ENCODE assay signal across 9 cellular contexts in genomic region chr1:156130578-156130942, GRCh38. TPM values are rescaled to one million over a fixed set of nuclear protein-coding genes. Genes with fewer than 3 reads are reported as not detected.
DNase-seq lines count a peak whose midpoint lies in the region; ATAC-seq, FAIRE-seq and TF ChIP-seq lines count a peak whose summit lies in the region.
"Had no signal": no experiment of that assay in that cellular context is flagged by ENCODE, and none has a peak within 500 bp of the region (broad histone marks: within the 10 kb centered on the region; RNA-seq: fewer than 3 reads in every experiment).

No MANE protein-coding gene starts in this region.

- no peaks in the 10 kb centered on the region for H3K9me1 ChIP-seq in keratinocyte (ENCODE audit: control insufficient read depth, extremely low read depth, insufficient read depth, low read length)

- no peaks in the 10 kb centered on the region for H3K27me3 ChIP-seq in keratinocyte (ENCODE audit: control insufficient read depth, extremely low read depth, insufficient read depth, low read length)
- H3K27me3 ChIP-seq in gastrocnemius medialis, result no peaks in the 10 kb centered on the region

- peaks cover 95% of the 10 kb centered on the region for H3K36me3 Mint-ChIP-seq in activated T-helper 17 cell treated with anti-CD3 and anti-CD28 coated beads, Interleukin-2, amount 50 U/mL, for 72 hours (ENCODE audit: low read depth)

- no peaks in the 10 kb centered on the region for H3K27me3 Mint-ChIP-seq in activated T-helper 17 cell treated with anti-CD3 and anti-CD28 coated beads, Interleukin-2, amount 50 U/mL, for 72 hours

- no peaks in the 10 kb centered on the region for H3K9me3 Mint-ChIP-seq in activated T-helper 17 cell treated with anti-CD3 and anti-CD28 coated beads, Interleukin-2, amount 50 U/mL, for 72 hours
- H3K9me3 Mint-ChIP-seq: activated B cell treated with CpG ODN at 0.5 μM for 24 hours had no signal

- H3K27ac ChIP-seq in C4-2B (no peak overlapping the region), angular gyrus (ENCODE audit: low read depth, low read length) (peak overlapping the region; percentile 71), keratinocyte (ENCODE audit: control insufficient read depth, insufficient read depth, low read length) (peak overlapping the region; percentile 97), gastrocnemius medialis (peak overlapping the region; percentile 98 to 99 (median 98))

- TF ChIP-seq POLR2A in gastrocnemius medialis (IDR thresholded peaks at IDR 0.05), result no peak

- no peak overlapping the region for H3K4me3 ChIP-seq in keratinocyte (ENCODE audit: control insufficient read depth in 2 of 3, extremely low read depth in 1 of 3, insufficient read depth in 2 of 3, low read depth in 1 of 3, low read length in 3 of 3)
- no peak overlapping the region for H3K4me3 ChIP-seq in gastrocnemius medialis

- H3K79me2 ChIP-seq in keratinocyte (ENCODE audit: control insufficient read depth, insufficient read depth, low read length), result peaks cover 67% of the 10 kb centered on the region

- intact Hi-C loops in gastrocnemius medialis (cut with DNase I; ENCODE audit: low total_unique reads), result loop anchor here (1.0 kb wide), 1 partner anchor 34 kb away; no protein-coding TSS in a partner anchor

- H3K4me1 Mint-ChIP-seq in activated T-helper 17 cell treated with anti-CD3 and anti-CD28 coated beads, Interleukin-2, amount 50 U/mL, for 72 hours, result peaks cover 28% of the 10 kb centered on the region

- H3K36me3 ChIP-seq in keratinocyte (ENCODE audit: control insufficient read depth in 2 of 2, extremely low read depth in 1 of 2, insufficient read depth in 2 of 2, low read length in 2 of 2), result peaks cover 34 to 47% of the 10 kb centered on the region in 2 experiments
- H3K36me3 ChIP-seq in gastrocnemius medialis, result peaks cover 0 to 52% of the 10 kb centered on the region in 2 donors

- H3K4me1 ChIP-seq in keratinocyte (ENCODE audit: control insufficient read depth, extremely low read depth, insufficient read depth, low read length) (peaks cover 51% of the 10 kb centered on the region), gastrocnemius medialis (peaks cover 47 to 53% of the 10 kb centered on the region in 2 donors)

- in situ Hi-C loops in gastrocnemius medialis (cut with MboI; ENCODE audit: low sequenced_read_pairs in 4 of 4), result loop anchor here (5.0 kb wide), 2 partner anchors 33 to 38 kb away; no protein-coding TSS in a partner anchor

- DNase-seq in keratinocyte (ENCODE audit: low read depth, low spot score), result no peak
- DNase-seq in gastrocnemius medialis, result no peak
- no peak for DNase-seq in foreskin melanocyte
- no peak for DNase-seq in activated CD4-positive, alpha-beta T cell treated with anti-CD3 and anti-CD28 coated beads for 4 hours
- DNase-seq in AG20443 (ENCODE audit: low spot score), result no peak

- H3K27ac Mint-ChIP-seq in activated T-helper 17 cell treated with anti-CD3 and anti-CD28 coated beads, Interleukin-2, amount 50 U/mL, for 72 hours, result no peak overlapping the region
- H3K27ac Mint-ChIP-seq: activated B cell treated with CpG ODN at 0.5 μM for 24 hours had no signal

- H3K9ac ChIP-seq in keratinocyte (ENCODE audit: control insufficient read depth, extremely low read depth, insufficient read depth, low read length), result peak overlapping the region; percentile 80

- no peak for ATAC-seq in gastrocnemius medialis
- no peak for ATAC-seq in activated T-helper 17 cell treated with anti-CD3 and anti-CD28 coated beads, Interleukin-2, amount 50 U/mL, for 72 hours (replicated peaks)

- no peaks in the 10 kb centered on the region for H3K9me3 ChIP-seq in keratinocyte (ENCODE audit: control insufficient read depth, low read depth, low read length)
- no peaks in the 10 kb centered on the region for H3K9me3 ChIP-seq in gastrocnemius medialis

- TF ChIP-seq CTCF in C4-2B (conservative IDR thresholded peaks at IDR 0.05) (peak; percentile 59), keratinocyte (optimal IDR thresholded peaks at IDR 0.05 in 1 of 3, IDR thresholded peaks at IDR 0.05 in 1 of 3, conservative IDR thresholded peaks at IDR 0.05 in 1 of 3; ENCODE audit: extremely low read depth in 1 of 3, insufficient read depth in 2 of 3, low read length in 3 of 3) (no peak), gastrocnemius medialis (IDR thresholded peaks at IDR 0.05 in 4 of 5, conservative IDR thresholded peaks at IDR 0.05 in 1 of 5) (peak in 1 of 5 experiments; percentile 43)

- dilution Hi-C loops in keratinocyte (cut with MboI; ENCODE audit: extremely low pct_ligation_motif_present, low sequenced_read_pairs), result no loop called here

- FAIRE-seq in keratinocyte (lab: Jason Lieb, UNC), result no peak

- H2AFZ ChIP-seq in keratinocyte (ENCODE audit: control insufficient read depth, low read length), result no peak overlapping the region

- peak overlapping the region; percentile 25 for H3K4me2 ChIP-seq in keratinocyte (ENCODE audit: control insufficient read depth, extremely low read depth, insufficient read depth, low read depth, low read length)

- H4K20me1 ChIP-seq in keratinocyte (ENCODE audit: control insufficient read depth, extremely low read depth, insufficient read depth, low read length), result peaks cover 8% of the 10 kb centered on the region

- no peak overlapping the region for H3K4me3 Mint-ChIP-seq in activated T-helper 17 cell treated with anti-CD3 and anti-CD28 coated beads, Interleukin-2, amount 50 U/mL, for 72 hours
- H3K4me3 Mint-ChIP-seq: activated B cell treated with CpG ODN at 0.5 μM for 24 hours had no signal

RNA-seq across cellular contexts. Expression of gene LMNA, which starts 16.0 kb away (rescaled TPM):
- polyA plus RNA-seq in keratinocyte, result 368 to 551 TPM (median 444 TPM) in 3 replicates
- polyA plus RNA-seq in keratinocyte (2011; ENCODE audit: low read depth), result 222 TPM
- 159 and 403 TPM in 2 replicates for polyA plus RNA-seq in keratinocyte (2011; cell fraction: cytosol; rRNA removed)
- 626 and 729 TPM in 2 replicates for polyA plus RNA-seq in keratinocyte (2011; cell fraction: nucleus; rRNA removed)
- polyA plus RNA-seq in keratinocyte (2012; ENCODE audit: low replicate concordance), result 224 and 699 TPM in 2 replicates
- polyA minus RNA-seq in keratinocyte, result 328 to 615 TPM (median 504 TPM) in 3 replicates
- polyA minus RNA-seq in keratinocyte (2011; cell fraction: cytosol; rRNA and poly(A)+ RNA removed), result 757 TPM
- 433 and 457 TPM in 2 replicates for polyA minus RNA-seq in keratinocyte (2011; cell fraction: nucleus; rRNA and poly(A)+ RNA removed)
- total RNA-seq in gastrocnemius medialis, result 100 to 1,000 TPM; 143 to 244 (median 220) TPM
- total RNA-seq in activated T-helper 17 cell treated with anti-CD3 and anti-CD28 coated beads, Interleukin-2, amount 50 U/mL, for 72 hours, result 100 to 1,000 TPM; 150 to 338 TPM

RNA-seq across cellular contexts. Expression of gene SEMA4A, which starts 22.8 kb away (rescaled TPM):
- 5.7 to 11.0 TPM (median 7.9 TPM) in 3 replicates for polyA plus RNA-seq in keratinocyte
- polyA plus RNA-seq in keratinocyte (2011; ENCODE audit: low read depth), result 2.6 TPM
- polyA plus RNA-seq in keratinocyte (2011; cell fraction: cytosol; rRNA removed), result 6.8 and 8.9 TPM in 2 replicates
- polyA plus RNA-seq in keratinocyte (2011; cell fraction: nucleus; rRNA removed), result 8.0 and 11.0 TPM in 2 replicates
- polyA plus RNA-seq in keratinocyte (2012; ENCODE audit: low replicate concordance), result 9.5 and 9.9 TPM in 2 replicates
- polyA minus RNA-seq in keratinocyte, result 12.9 to 22.9 TPM (median 13.7 TPM) in 3 replicates
- polyA minus RNA-seq in keratinocyte (2011; cell fraction: cytosol; rRNA and poly(A)+ RNA removed), result 6.1 TPM
- 5.4 and 10.0 TPM in 2 replicates for polyA minus RNA-seq in keratinocyte (2011; cell fraction: nucleus; rRNA and poly(A)+ RNA removed)
- 1 to 10 TPM in 2 of 4 donors, under 1 TPM in 2; 0.29 to 2.4 (median 1.2) TPM for total RNA-seq in gastrocnemius medialis
- total RNA-seq in activated T-helper 17 cell treated with anti-CD3 and anti-CD28 coated beads, Interleukin-2, amount 50 U/mL, for 72 hours, result 10 to 100 TPM in 1 of 2 donors, 1 to 10 TPM in 1; 1.8 to 17.6 TPM

RNA-seq across cellular contexts. Expression of gene MEX3A, which starts 48.3 kb away (rescaled TPM):
- polyA plus RNA-seq in keratinocyte, result 1.1 to 2.0 TPM (median 1.5 TPM) in 3 replicates
- polyA plus RNA-seq in keratinocyte (2011; ENCODE audit: low read depth), result 0.75 TPM
- 0.83 and 1.5 TPM in 2 replicates for polyA plus RNA-seq in keratinocyte (2011; cell fraction: cytosol; rRNA removed)
- polyA plus RNA-seq in keratinocyte (2011; cell fraction: nucleus; rRNA removed), result 2.9 and 4.1 TPM in 2 replicates
- polyA plus RNA-seq in keratinocyte (2012; ENCODE audit: low replicate concordance), result 1.1 and 2.1 TPM in 2 replicates
- 1.1 to 4.3 TPM (median 1.7 TPM) in 3 replicates for polyA minus RNA-seq in keratinocyte
- 0.96 TPM for polyA minus RNA-seq in keratinocyte (2011; cell fraction: cytosol; rRNA and poly(A)+ RNA removed)
- 2.6 and 3.1 TPM in 2 replicates for polyA minus RNA-seq in keratinocyte (2011; cell fraction: nucleus; rRNA and poly(A)+ RNA removed)
- total RNA-seq in gastrocnemius medialis, result not detected
- total RNA-seq in activated T-helper 17 cell treated with anti-CD3 and anti-CD28 coated beads, Interleukin-2, amount 50 U/mL, for 72 hours, result under 1 TPM; 0.15 to 0.21 TPM
